ENCODE assay signal across 8 cellular contexts in the genomic region with DNA sequence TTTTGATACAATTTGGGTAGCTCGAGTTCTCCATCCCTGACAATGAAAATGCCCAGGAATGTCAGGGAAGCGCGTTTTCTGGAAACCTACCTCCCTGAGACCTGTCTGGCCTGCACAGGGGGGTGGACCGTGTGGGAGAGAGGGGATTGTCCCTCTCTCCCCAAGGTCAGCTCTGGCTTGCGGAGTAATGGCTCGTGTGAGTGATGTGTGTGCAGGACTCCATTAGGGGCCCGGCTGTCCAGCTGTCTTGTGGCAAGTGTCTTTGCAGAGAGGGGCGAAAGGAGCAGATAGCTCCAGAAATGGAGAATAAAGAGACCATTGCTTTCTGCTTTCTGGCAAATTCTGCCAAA.
DNase-seq lines count a peak whose midpoint lies in the region; ATAC-seq and TF ChIP-seq lines count a peak whose summit lies in the region.

No MANE protein-coding gene starts in this region.

- no peak overlapping the region for H2AFZ ChIP-seq in GM23338

- H3K27ac ChIP-seq in GM23338 (ENCODE audit: low read depth), result no peak overlapping the region
- peak overlapping the region; percentile 60 for H3K27ac ChIP-seq in RWPE2 (ENCODE audit: poor library complexity, severe bottlenecking)
- H3K27ac ChIP-seq in epithelial cell of prostate, result peak overlapping the region; percentile 67
- peak overlapping the region in 20 of 21 experiments; percentile 26 to 84 (median 71) for H3K27ac ChIP-seq in skin epidermis

- ATAC-seq in GM23338, result no peak
- ATAC-seq in RWPE2 (ENCODE audit: low read depth), result peak; percentile 2; the same call in 1 of the 3 replicates
- ATAC-seq in HG03135 (IDR thresholded peaks at IDR 0.05; ENCODE audit: unreplicated experiment), result no peak

- DNase-seq in GM23338 (ENCODE audit: low spot score) (no peak), RWPE2 (ENCODE audit: low spot score) (no peak), epithelial cell of prostate (ENCODE audit: low read depth, low spot score) (no peak), SHP77 treated with DMSO at 0.1 percent for 48 hours (lab: John Stamatoyannopoulos, UW) (no peak), glutamatergic neuron (no peak), NCI-H774 (lab: John Stamatoyannopoulos, UW) (no peak)

- H3F3A ChIP-seq in GM23338 (replicated peaks; ENCODE audit: low read depth), result no peaks in the 10 kb centered on the region

- H3K36me3 ChIP-seq in GM23338 (ENCODE audit: insufficient read depth) (no peaks in the 10 kb centered on the region), RWPE2 (ENCODE audit: low read depth) (no peaks in the 10 kb centered on the region)

- no peaks in the 10 kb centered on the region for H3K9me2 ChIP-seq in GM23338 (ENCODE audit: insufficient read depth)

- peaks cover 4% of the 10 kb centered on the region; the same call in 1 of the 2 replicates for H4K20me1 ChIP-seq in GM23338 (replicated peaks; ENCODE audit: insufficient read depth)

- H3K4me2 ChIP-seq in GM23338, result no peak overlapping the region

- H3K9me3 Mint-ChIP-seq in GM23338, result no peaks in the 10 kb centered on the region
- no peaks in the 10 kb centered on the region for H3K9me3 Mint-ChIP-seq in glutamatergic neuron (ENCODE audit: unreplicated experiment)

- peak overlapping the region; percentile 76 for H3K27ac Mint-ChIP-seq in GM23338
- no peak overlapping the region for H3K27ac Mint-ChIP-seq in glutamatergic neuron (ENCODE audit: unreplicated experiment)

- H3K4me3 ChIP-seq in GM23338, result no peak overlapping the region
- H3K4me3 ChIP-seq in RWPE2 (ENCODE audit: severe bottlenecking), result no peak overlapping the region
- H3K4me3 ChIP-seq in skin epidermis, result no peak overlapping the region

- no peak for TF ChIP-seq CTCF in GM23338 (conservative IDR thresholded peaks at IDR 0.05; ENCODE audit: low read depth in 2 of 2)
- no peak for TF ChIP-seq CTCF in RWPE2 (IDR thresholded peaks at IDR 0.05; ENCODE audit: poor library complexity, severe bottlenecking)
- no peak for TF ChIP-seq CTCF in glutamatergic neuron (IDR thresholded peaks at IDR 0.05; ENCODE audit: partially characterized antibody, unreplicated experiment)

- no peaks in the 10 kb centered on the region for H3K79me2 ChIP-seq in GM23338 (replicated peaks; ENCODE audit: insufficient read depth)

- H3K36me3 Mint-ChIP-seq in GM23338 (ENCODE audit: low read depth) (no peaks in the 10 kb centered on the region), glutamatergic neuron (ENCODE audit: unreplicated experiment) (no peaks in the 10 kb centered on the region)

- H3K4me1 Mint-ChIP-seq in GM23338, result peaks cover 32% of the 10 kb centered on the region
- peaks cover 18% of the 10 kb centered on the region for H3K4me1 Mint-ChIP-seq in glutamatergic neuron (ENCODE audit: low read depth, unreplicated experiment)

- H3K4me1 ChIP-seq in GM23338 (ENCODE audit: insufficient read depth), result peaks cover 9% of the 10 kb centered on the region
- peaks cover 48% of the 10 kb centered on the region for H3K4me1 ChIP-seq in RWPE2 (ENCODE audit: insufficient read depth, poor library complexity, severe bottlenecking)

- no peaks in the 10 kb centered on the region for H3K9me3 ChIP-seq in RWPE2 (ENCODE audit: severe bottlenecking)

- H3K27me3 ChIP-seq in GM23338 (ENCODE audit: insufficient read depth) (no peaks in the 10 kb centered on the region), RWPE2 (ENCODE audit: insufficient read depth, poor library complexity, severe bottlenecking) (no peaks in the 10 kb centered on the region)

- H3K4me3 Mint-ChIP-seq in GM23338 (no peak overlapping the region), glutamatergic neuron (ENCODE audit: unreplicated experiment) (no peak overlapping the region)

- H3K27me3 Mint-ChIP-seq in GM23338 (ENCODE audit: insufficient read depth, low read depth, poor library complexity) (peaks cover 2% of the 10 kb centered on the region), glutamatergic neuron (ENCODE audit: unreplicated experiment) (peaks cover 6% of the 10 kb centered on the region)

TF ChIP-seq in GM23338, 12 proteins besides CTCF, POLR2A, EP300 and RAD21:
- TF ChIP-seq, protein P1, sequence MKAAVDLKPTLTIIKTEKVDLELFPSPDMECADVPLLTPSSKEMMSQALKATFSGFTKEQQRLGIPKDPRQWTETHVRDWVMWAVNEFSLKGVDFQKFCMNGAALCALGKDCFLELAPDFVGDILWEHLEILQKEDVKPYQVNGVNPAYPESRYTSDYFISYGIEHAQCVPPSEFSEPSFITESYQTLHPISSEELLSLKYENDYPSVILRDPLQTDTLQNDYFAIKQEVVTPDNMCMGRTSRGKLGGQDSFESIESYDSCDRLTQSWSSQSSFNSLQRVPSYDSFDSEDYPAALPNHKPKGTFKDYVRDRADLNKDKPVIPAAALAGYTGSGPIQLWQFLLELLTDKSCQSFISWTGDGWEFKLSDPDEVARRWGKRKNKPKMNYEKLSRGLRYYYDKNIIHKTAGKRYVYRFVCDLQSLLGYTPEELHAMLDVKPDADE (IDR thresholded peaks at IDR 0.05), result no peak
- TF ChIP-seq EZH2phosphoT487 (IDR thresholded peaks at IDR 0.05; ENCODE audit: unreplicated experiment), result no peak
- TF ChIP-seq NANOG (IDR thresholded peaks at IDR 0.05; ENCODE audit: borderline replicate concordance), result no peak
- TF ChIP-seq ZNF114 (CRISPR knock-in tag; IDR thresholded peaks at IDR 0.05), result no peak
- TF ChIP-seq JUNB (IDR thresholded peaks at IDR 0.05; ENCODE audit: unreplicated experiment), result no peak
- no peak for TF ChIP-seq EZH2 (IDR thresholded peaks at IDR 0.05; ENCODE audit: low read depth, unreplicated experiment)
- no peak for TF ChIP-seq POLR2AphosphoS5 (IDR thresholded peaks at IDR 0.05; ENCODE audit: low read depth)
- TF ChIP-seq CREB1 (CRISPR knock-in tag; IDR thresholded peaks at IDR 0.05; ENCODE audit: low read depth), result no peak
- TF ChIP-seq, protein P2, sequence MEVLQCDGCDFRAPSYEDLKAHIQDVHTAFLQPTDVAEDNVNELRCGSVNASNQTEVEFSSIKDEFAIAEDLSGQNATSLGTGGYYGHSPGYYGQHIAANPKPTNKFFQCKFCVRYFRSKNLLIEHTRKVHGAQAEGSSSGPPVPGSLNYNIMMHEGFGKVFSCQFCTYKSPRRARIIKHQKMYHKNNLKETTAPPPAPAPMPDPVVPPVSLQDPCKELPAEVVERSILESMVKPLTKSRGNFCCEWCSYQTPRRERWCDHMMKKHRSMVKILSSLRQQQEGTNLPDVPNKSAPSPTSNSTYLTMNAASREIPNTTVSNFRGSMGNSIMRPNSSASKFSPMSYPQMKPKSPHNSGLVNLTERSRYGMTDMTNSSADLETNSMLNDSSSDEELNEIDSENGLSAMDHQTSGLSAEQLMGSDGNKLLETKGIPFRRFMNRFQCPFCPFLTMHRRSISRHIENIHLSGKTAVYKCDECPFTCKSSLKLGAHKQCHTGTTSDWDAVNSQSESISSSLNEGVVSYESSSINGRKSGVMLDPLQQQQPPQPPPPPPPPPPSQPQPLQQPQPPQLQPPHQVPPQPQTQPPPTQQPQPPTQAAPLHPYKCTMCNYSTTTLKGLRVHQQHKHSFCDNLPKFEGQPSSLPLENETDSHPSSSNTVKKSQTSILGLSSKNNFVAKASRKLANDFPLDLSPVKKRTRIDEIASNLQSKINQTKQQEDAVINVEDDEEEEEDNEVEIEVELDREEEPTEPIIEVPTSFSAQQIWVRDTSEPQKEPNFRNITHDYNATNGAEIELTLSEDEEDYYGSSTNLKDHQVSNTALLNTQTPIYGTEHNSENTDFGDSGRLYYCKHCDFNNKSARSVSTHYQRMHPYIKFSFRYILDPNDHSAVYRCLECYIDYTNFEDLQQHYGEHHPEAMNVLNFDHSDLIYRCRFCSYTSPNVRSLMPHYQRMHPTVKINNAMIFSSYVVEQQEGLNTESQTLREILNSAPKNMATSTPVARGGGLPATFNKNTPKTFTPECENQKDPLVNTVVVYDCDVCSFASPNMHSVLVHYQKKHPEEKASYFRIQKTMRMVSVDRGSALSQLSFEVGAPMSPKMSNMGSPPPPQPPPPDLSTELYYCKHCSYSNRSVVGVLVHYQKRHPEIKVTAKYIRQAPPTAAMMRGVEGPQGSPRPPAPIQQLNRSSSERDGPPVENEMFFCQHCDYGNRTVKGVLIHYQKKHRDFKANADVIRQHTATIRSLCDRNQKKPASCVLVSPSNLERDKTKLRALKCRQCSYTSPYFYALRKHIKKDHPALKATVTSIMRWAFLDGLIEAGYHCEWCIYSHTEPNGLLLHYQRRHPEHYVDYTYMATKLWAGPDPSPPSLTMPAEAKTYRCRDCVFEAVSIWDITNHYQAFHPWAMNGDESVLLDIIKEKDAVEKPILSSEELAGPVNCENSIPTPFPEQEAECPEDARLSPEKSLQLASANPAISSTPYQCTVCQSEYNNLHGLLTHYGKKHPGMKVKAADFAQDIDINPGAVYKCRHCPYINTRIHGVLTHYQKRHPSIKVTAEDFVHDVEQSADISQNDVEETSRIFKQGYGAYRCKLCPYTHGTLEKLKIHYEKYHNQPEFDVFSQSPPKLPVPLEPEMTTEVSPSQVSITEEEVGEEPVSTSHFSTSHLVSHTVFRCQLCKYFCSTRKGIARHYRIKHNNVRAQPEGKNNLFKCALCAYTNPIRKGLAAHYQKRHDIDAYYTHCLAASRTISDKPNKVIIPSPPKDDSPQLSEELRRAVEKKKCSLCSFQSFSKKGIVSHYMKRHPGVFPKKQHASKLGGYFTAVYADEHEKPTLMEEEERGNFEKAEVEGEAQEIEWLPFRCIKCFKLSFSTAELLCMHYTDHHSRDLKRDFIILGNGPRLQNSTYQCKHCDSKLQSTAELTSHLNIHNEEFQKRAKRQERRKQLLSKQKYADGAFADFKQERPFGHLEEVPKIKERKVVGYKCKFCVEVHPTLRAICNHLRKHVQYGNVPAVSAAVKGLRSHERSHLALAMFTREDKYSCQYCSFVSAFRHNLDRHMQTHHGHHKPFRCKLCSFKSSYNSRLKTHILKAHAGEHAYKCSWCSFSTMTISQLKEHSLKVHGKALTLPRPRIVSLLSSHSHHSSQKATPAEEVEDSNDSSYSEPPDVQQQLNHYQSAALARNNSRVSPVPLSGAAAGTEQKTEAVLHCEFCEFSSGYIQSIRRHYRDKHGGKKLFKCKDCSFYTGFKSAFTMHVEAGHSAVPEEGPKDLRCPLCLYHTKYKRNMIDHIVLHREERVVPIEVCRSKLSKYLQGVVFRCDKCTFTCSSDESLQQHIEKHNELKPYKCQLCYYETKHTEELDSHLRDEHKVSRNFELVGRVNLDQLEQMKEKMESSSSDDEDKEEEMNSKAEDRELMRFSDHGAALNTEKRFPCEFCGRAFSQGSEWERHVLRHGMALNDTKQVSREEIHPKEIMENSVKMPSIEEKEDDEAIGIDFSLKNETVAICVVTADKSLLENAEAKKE (CRISPR knock-in tag; IDR thresholded peaks at IDR 0.05), result no peak
- no peak for TF ChIP-seq ZNF331 (CRISPR knock-in tag; IDR thresholded peaks at IDR 0.05; ENCODE audit: low read depth)
